In genomic region chr12:124347805-124348658, GRCh38 we compare ENCODE assay signal across 9 cellular contexts. TPM values are rescaled to one million over a fixed set of nuclear protein-coding genes. Genes with fewer than 3 reads are reported as not detected.
DNase-seq lines count a peak whose midpoint lies in the region; ATAC-seq and TF ChIP-seq lines count a peak whose summit lies in the region.
"Had no signal": no experiment of that assay in that cellular context is flagged by ENCODE, and none has a peak within 500 bp of the region (broad histone marks: within the 10 kb centered on the region; RNA-seq: fewer than 3 reads in every experiment).

No MANE protein-coding gene starts in this region.

- ATAC-seq in heart left ventricle = peak in 2 of 4 donors; percentile 2 to 4
- no peak for ATAC-seq in Right ventricle myocardium inferior
- no peak for ATAC-seq in upper lobe of right lung

- H3K27me3 ChIP-seq in heart left ventricle (no peaks in the 10 kb centered on the region), kidney epithelial cell (ENCODE audit: control insufficient read depth, insufficient read depth, low read length) (no peaks in the 10 kb centered on the region), upper lobe of right lung (no peaks in the 10 kb centered on the region)

- H3K4me3 ChIP-seq in heart left ventricle = no peak overlapping the region
- H3K4me3 ChIP-seq in kidney epithelial cell (ENCODE audit: low read depth, low read length) = no peak overlapping the region
- H3K4me3 ChIP-seq in upper lobe of right lung = no peak overlapping the region

- H3K9me3 ChIP-seq in heart left ventricle (no peaks in the 10 kb centered on the region), upper lobe of right lung (no peaks in the 10 kb centered on the region)

- H3K4me1 ChIP-seq in heart left ventricle = peaks cover 0 to 11% (median 8%) of the 10 kb centered on the region in 12 donors
- peaks cover 8% of the 10 kb centered on the region for H3K4me1 ChIP-seq in upper lobe of right lung

- peak; percentile 30 to 55 (median 48) for TF ChIP-seq CTCF in heart left ventricle (IDR thresholded peaks at IDR 0.05)
- peak; percentile 63 for TF ChIP-seq CTCF in kidney epithelial cell (IDR thresholded peaks at IDR 0.05; ENCODE audit: insufficient read depth, low read length, poor library complexity, severe bottlenecking)
- TF ChIP-seq CTCF in upper lobe of right lung (IDR thresholded peaks at IDR 0.05) = peak; percentile 50

- intact Hi-C loops in heart left ventricle (cut with DNase I) = loop anchor here in 3 of 10 donors (10.0 kb wide), 1 partner anchor 427 kb away; no protein-coding TSS in a partner anchor
- intact Hi-C loops in Right ventricle myocardium inferior (cut with DNase I) = no loop called here
- intact Hi-C loops in upper lobe of right lung (cut with DNase I) = no loop called here

- DNase-seq in heart left ventricle (no peak), Right ventricle myocardium inferior (ENCODE audit: missing footprints) (no peak), activated T-cell treated with anti-CD3 and anti-CD28 coated beads for 4 hours (peak; percentile 14), kidney epithelial cell (ENCODE audit: low read depth) (no peak), upper lobe of right lung (no peak), SIG-M5 treated with dmso at 0.1 percent for 504 hours (lab: John Stamatoyannopoulos, UW; ENCODE audit: unreplicated experiment) (no peak), GDM1 (lab: John Stamatoyannopoulos, UW) (no peak), glomerular visceral epithelial cell (ENCODE audit: extremely low spot score) (no peak)
- DNase-seq: NCI-H345 had no signal

- TF ChIP-seq POLR2A in heart left ventricle (IDR thresholded peaks at IDR 0.05) = no peak

- H3K36me3 ChIP-seq in heart left ventricle (peaks cover 2 to 100% (median 98%) of the 10 kb centered on the region in 9 donors), kidney epithelial cell (ENCODE audit: control insufficient read depth, insufficient read depth, low read length) (peaks cover 4% of the 10 kb centered on the region), upper lobe of right lung (peaks cover 98% of the 10 kb centered on the region)

- H3K27ac ChIP-seq in heart left ventricle (no peak overlapping the region), upper lobe of right lung (no peak overlapping the region)

- WGBS in heart left ventricle, 4 donors = 83 to 86% (median 85%) methylated on average over 25 to 34 of the region's 34 CpGs

RNA-seq across cellular contexts. Expression of gene RFLNA, which starts 53.1 kb away (rescaled TPM):
- total RNA-seq in heart left ventricle (under 1 TPM in 4 of 9 donors, not detected in 5; 0.17 to 0.63 (median 0.27) TPM), Right ventricle myocardium inferior (0.19 TPM), kidney epithelial cell (0.48 and 0.54 TPM in 2 replicates), upper lobe of right lung (1.0 TPM)
- polyA plus RNA-seq in heart left ventricle = under 1 TPM; 0.06 to 0.11 TPM
